In genomic region chr12:110590806-110591326, GRCh38 we compare ENCODE assay signal across 8 cellular contexts. TPM values are rescaled to one million over a fixed set of nuclear protein-coding genes. Genes with fewer than 3 reads are reported as not detected.
A peak's percentile ranks its signal among the peaks of the same experiment; 100 is the strongest.
DNase-seq lines count a peak whose midpoint lies in the region; ATAC-seq and TF ChIP-seq lines count a peak whose summit lies in the region.

No MANE protein-coding gene starts in this region.

- H3K4me1 ChIP-seq in right atrium auricular region: peaks cover 0 to 14% of the 10 kb centered on the region in 2 donors
- H3K4me1 ChIP-seq in stomach smooth muscle (ENCODE audit: control insufficient read depth, insufficient read depth, low read length): peaks cover 9% of the 10 kb centered on the region

- H3K4me3 Mint-ChIP-seq in activated T-cell treated with anti-CD3 and anti-CD28 coated beads, Interleukin-2, amount 50 U/mL, for 24 hours: no peak overlapping the region
- peak overlapping the region; percentile 60 for H3K4me3 Mint-ChIP-seq in activated B cell treated with CpG ODN at 0.5 μM for 24 hours

- POLR2A ChIA-PET in activated B cell treated with CpG ODN at 0.5 μM for 24 hours (lab: Charles Lee): interaction anchor here (0.7 to 3.4 kb wide), 10 partner anchors 9 to 141 kb away, joined by 3 to 10 read pairs (median 5); partner anchors contain the start of genes ARPC3, RAD9B, TCTN1 and VPS29

- no peak for TF ChIP-seq CTCF in activated B cell treated with CpG ODN at 0.5 μM for 24 hours (IDR thresholded peaks at IDR 0.05)
- TF ChIP-seq CTCF in right atrium auricular region (IDR thresholded peaks at IDR 0.05): no peak

- no peaks in the 10 kb centered on the region for H3K27me3 Mint-ChIP-seq in activated T-cell treated with anti-CD3 and anti-CD28 coated beads, Interleukin-2, amount 50 U/mL, for 24 hours
- no peaks in the 10 kb centered on the region for H3K27me3 Mint-ChIP-seq in activated B cell treated with CpG ODN at 0.5 μM for 24 hours

- no peaks in the 10 kb centered on the region for H3K9me3 Mint-ChIP-seq in activated T-cell treated with anti-CD3 and anti-CD28 coated beads, Interleukin-2, amount 50 U/mL, for 24 hours
- no peaks in the 10 kb centered on the region for H3K9me3 Mint-ChIP-seq in activated B cell treated with CpG ODN at 0.5 μM for 24 hours

- H3K27ac Mint-ChIP-seq in activated T-cell treated with anti-CD3 and anti-CD28 coated beads, Interleukin-2, amount 50 U/mL, for 24 hours: peak overlapping the region; percentile 91
- peak overlapping the region; percentile 97 for H3K27ac Mint-ChIP-seq in activated B cell treated with CpG ODN at 0.5 μM for 24 hours

- H3K4me1 Mint-ChIP-seq in activated T-cell treated with anti-CD3 and anti-CD28 coated beads, Interleukin-2, amount 50 U/mL, for 24 hours (ENCODE audit: low read depth): peaks cover 26% of the 10 kb centered on the region
- H3K4me1 Mint-ChIP-seq in activated B cell treated with CpG ODN at 0.5 μM for 24 hours: peaks cover 45% of the 10 kb centered on the region

- DNase-seq in activated T-cell treated with anti-CD3 and anti-CD28 coated beads, Interleukin-2, amount 50 U/mL, for 24 hours: no peak
- DNase-seq in activated T-cell treated with anti-CD3 and anti-CD28 coated beads, Interleukin-2, amount 50 U/mL, for 1 hour: no peak
- DNase-seq in activated B cell treated with CpG ODN at 0.5 μM for 24 hours (no peak), right atrium auricular region (ENCODE audit: low spot score) (no peak), NCI-H526 treated with DMSO at 0.1 percent for 48 hours (lab: John Stamatoyannopoulos, UW) (no peak), NCI-H446 (lab: John Stamatoyannopoulos, UW) (no peak)

- H3K9me3 ChIP-seq in right atrium auricular region: no peaks in the 10 kb centered on the region
- no peaks in the 10 kb centered on the region for H3K9me3 ChIP-seq in stomach smooth muscle (ENCODE audit: control insufficient read depth in 2 of 2, low read length in 2 of 2)

- no peaks in the 10 kb centered on the region for H3K36me3 Mint-ChIP-seq in activated T-cell treated with anti-CD3 and anti-CD28 coated beads, Interleukin-2, amount 50 U/mL, for 24 hours (ENCODE audit: low read depth)
- H3K36me3 Mint-ChIP-seq in activated B cell treated with CpG ODN at 0.5 μM for 24 hours (ENCODE audit: low read depth): no peaks in the 10 kb centered on the region

- intact Hi-C loops in activated B cell treated with CpG ODN at 0.5 μM for 24 hours (cut with micrococcal nuclease): loop anchor here (1.0 to 2.0 kb wide), 3 partner anchors 8 to 14 kb away; partner anchors contain the start of gene PPTC7

- H3K4me3 ChIP-seq in right atrium auricular region (no peak overlapping the region), stomach smooth muscle (ENCODE audit: low read length in 2 of 2) (peak overlapping the region in 1 of 2 donors; percentile 13)

- CTCF ChIA-PET in activated B cell treated with CpG ODN at 0.5 μM for 24 hours (lab: Charles Lee): interaction anchor here (0.6 to 3.8 kb wide), 5 partner anchors 11 to 159 kb away, joined by 4 to 27 read pairs (median 5); partner anchors contain the start of gene ARPC3

- H3K36me3 ChIP-seq in right atrium auricular region (no peaks in the 10 kb centered on the region), stomach smooth muscle (ENCODE audit: control insufficient read depth in 2 of 2, insufficient read depth in 2 of 2, low read length in 2 of 2) (no peaks in the 10 kb centered on the region)

- H3K27me3 ChIP-seq in right atrium auricular region (no peaks in the 10 kb centered on the region), stomach smooth muscle (ENCODE audit: control insufficient read depth in 1 of 2, insufficient read depth in 2 of 2, low read length in 2 of 2) (no peaks in the 10 kb centered on the region)

- ATAC-seq in HG03175 (IDR thresholded peaks at IDR 0.05; ENCODE audit: unreplicated experiment) (peak; percentile 88), activated B cell treated with CpG ODN at 0.5 μM for 24 hours (ENCODE audit: low read depth) (peak; percentile 85)

- no peak overlapping the region for H3K9ac ChIP-seq in stomach smooth muscle (ENCODE audit: low read length in 2 of 2)

- H3K27ac ChIP-seq in right atrium auricular region: peak overlapping the region; percentile 44 to 54
- H3K27ac ChIP-seq in stomach smooth muscle (ENCODE audit: low read length): peak overlapping the region; percentile 60

RNA-seq across cellular contexts. Expression of gene PPTC7, which starts 7.7 kb away (rescaled TPM):
- total RNA-seq in activated B cell treated with CpG ODN at 0.5 μM for 24 hours: 34.5 and 40.8 TPM in 2 replicates
- total RNA-seq in right atrium auricular region: 10 to 100 TPM; 32.1 to 53.6 TPM

RNA-seq across cellular contexts. Expression of gene TCTN1, which starts 23.1 kb away (rescaled TPM):
- total RNA-seq in activated B cell treated with CpG ODN at 0.5 μM for 24 hours (22.4 and 29.5 TPM in 2 replicates), right atrium auricular region (10 to 100 TPM; 23.7 to 29.0 TPM)
